Comparison of ENCODE assay signal across 8 cellular contexts in genomic region chr22:24503137-24503850, GRCh38. TPM values are rescaled to one million over a fixed set of nuclear protein-coding genes. Genes with fewer than 3 reads are reported as not detected.
A peak's percentile ranks its signal among the peaks of the same experiment; 100 is the strongest.
DNase-seq lines count a peak whose midpoint lies in the region; ATAC-seq and TF ChIP-seq lines count a peak whose summit lies in the region.

No MANE protein-coding gene starts in this region.

- ATAC-seq in heart left ventricle, result peak in 3 of 4 donors; percentile 69 to 79 (median 76)
- ATAC-seq in GM21717 (IDR thresholded peaks at IDR 0.05; ENCODE audit: unreplicated experiment), result no peak

- TF ChIP-seq POLR2A in heart left ventricle (IDR thresholded peaks at IDR 0.05), result no peak

- H3K36me3 ChIP-seq in heart left ventricle, result no peaks in the 10 kb centered on the region

- H3K27ac Mint-ChIP-seq in HFFc6, result no peak overlapping the region

- peaks cover 11% of the 10 kb centered on the region for H3K27me3 Mint-ChIP-seq in HFFc6 (ENCODE audit: insufficient read depth)

- peak; percentile 10 for DNase-seq in DMS114 treated with DMSO at 0.1 percent for 48 hours (lab: John Stamatoyannopoulos, UW; ENCODE audit: unreplicated experiment)
- DNase-seq in HFFc6, result peak; percentile 46
- DNase-seq in SIG-M5 treated with dmso at 0.1 percent for 504 hours (lab: John Stamatoyannopoulos, UW; ENCODE audit: unreplicated experiment), result peak; percentile 94
- DNase-seq in activated gamma-delta T cell treated with anti-CD3 and anti-CD28 coated beads, Interleukin-2, amount 50 U/mL, for 16 hours (ENCODE audit: low read depth), result peak; percentile 45
- DNase-seq in heart left ventricle, result peak; percentile 53 to 78 (median 64)
- DNase-seq in stimulated activated CD4-positive, alpha-beta T cell treated with anti-CD3 and anti-CD28 coated beads, Interleukin-15, amount 100 ng/mL, for 24 hours, result peak; percentile 75
- DNase-seq in amniotic stem cell (lab: John Stamatoyannopoulos, UW), result no peak

- TF ChIP-seq CTCF in HFFc6 (IDR thresholded peaks at IDR 0.05) (peak; percentile 87), heart left ventricle (IDR thresholded peaks at IDR 0.05) (peak; percentile 51 to 73 (median 66))

- H3K4me1 Mint-ChIP-seq in HFFc6 (ENCODE audit: low read depth), result peaks cover 32% of the 10 kb centered on the region

- no peak overlapping the region for H3K4me3 ChIP-seq in heart left ventricle

- H3K4me3 Mint-ChIP-seq in HFFc6, result no peak overlapping the region

- intact Hi-C loops in heart left ventricle (cut with DNase I), result loop anchor here (2.0 to 10.0 kb wide), 5 partner anchors 78 to 181 kb away; no protein-coding TSS in a partner anchor

- WGBS in heart left ventricle, 4 donors, result 72 to 75% (median 73%) methylated on average over 7 of the region's 7 CpGs

- no peaks in the 10 kb centered on the region for H3K36me3 Mint-ChIP-seq in HFFc6 (ENCODE audit: low read depth)

- no peaks in the 10 kb centered on the region for H3K9me3 Mint-ChIP-seq in HFFc6

- H3K27ac ChIP-seq in heart left ventricle, result no peak overlapping the region

- H3K4me1 ChIP-seq in heart left ventricle, result peaks cover 0 to 37% (median 13%) of the 10 kb centered on the region in 12 donors

- H3K27me3 ChIP-seq in heart left ventricle, result no peaks in the 10 kb centered on the region

- H3K9me3 ChIP-seq in heart left ventricle, result no peaks in the 10 kb centered on the region

RNA-seq across cellular contexts. Expression of gene UPB1, which starts 8.2 kb away (rescaled TPM):
- under 1 TPM in 4 of 6 experiments, not detected in 2; 0.07 to 0.14 (median 0.12) TPM for total RNA-seq in HFFc6 (2021; fragmentation: NEBNext Ultra II Directional; extraction: Animal tissue kit (Norgen Biotek cat#: 25700))
- total RNA-seq in heart left ventricle, result 1 to 10 TPM in 3 of 9 donors, under 1 TPM in 6; 0.35 to 1.9 (median 0.80) TPM
- 1 to 10 TPM in 1 of 2 donors, under 1 TPM in 1; 0.24 to 1.8 TPM for polyA plus RNA-seq in heart left ventricle

RNA-seq across cellular contexts. Expression of gene GUCD1, which starts 51.6 kb away (rescaled TPM):
- 10 to 100 TPM; 82.4 to 99.5 (median 89.0) TPM for total RNA-seq in HFFc6 (2021; fragmentation: NEBNext Ultra II Directional; extraction: Animal tissue kit (Norgen Biotek cat#: 25700))
- 100 to 1,000 TPM; 147 to 487 (median 186) TPM for total RNA-seq in heart left ventricle
- 100 to 1,000 TPM; 159 to 272 TPM for polyA plus RNA-seq in heart left ventricle

RNA-seq across cellular contexts. Expression of gene SNRPD3, which starts 52.5 kb away (rescaled TPM):
- total RNA-seq in HFFc6 (2021; fragmentation: NEBNext Ultra II Directional; extraction: Animal tissue kit (Norgen Biotek cat#: 25700)), result 100 to 1,000 TPM in 5 of 6 experiments, 10 to 100 TPM in 1; 98.9 to 108 (median 104) TPM
- 100 to 1,000 TPM in 2 of 9 donors, 10 to 100 TPM in 7; 64.8 to 227 (median 74.0) TPM for total RNA-seq in heart left ventricle
- polyA plus RNA-seq in heart left ventricle, result 100 to 1,000 TPM in 1 of 2 donors, 10 to 100 TPM in 1; 91.1 to 146 TPM
